In genomic region chr1:64584479-64584878, GRCh38 we compare ENCODE assay signal across 12 cellular contexts.
DNase-seq lines count a peak whose midpoint lies in the region; ATAC-seq and TF ChIP-seq lines count a peak whose summit lies in the region.
"Had no signal": no experiment of that assay in that cellular context is flagged by ENCODE, and none has a peak within 500 bp of the region (broad histone marks: within the 10 kb centered on the region; RNA-seq: fewer than 3 reads in every experiment).

No MANE protein-coding gene starts in this region.

- H4K12ac ChIP-seq in trophoblast cell (ENCODE audit: low read depth, low read length) = no peak overlapping the region

- no peak overlapping the region for H3K18ac ChIP-seq in trophoblast cell (ENCODE audit: low read length)

- peaks cover 30% of the 10 kb centered on the region for H3K4me1 ChIP-seq in cardiac muscle cell (ENCODE audit: low read depth)
- no peaks in the 10 kb centered on the region for H3K4me1 ChIP-seq in PC-9 (replicated peaks; ENCODE audit: insufficient read depth)
- no peaks in the 10 kb centered on the region for H3K4me1 ChIP-seq in esophagus squamous epithelium
- no peaks in the 10 kb centered on the region for H3K4me1 ChIP-seq in trophoblast cell (ENCODE audit: control insufficient read depth in 1 of 2, insufficient read depth in 2 of 2, low read length in 2 of 2)

- CTCF ChIA-PET in PC-9 (lab: Charles Lee) = no interaction called here

- H3K27ac ChIP-seq in cardiac muscle cell (no peak overlapping the region), PC-9 (no peak overlapping the region), esophagus squamous epithelium (no peak overlapping the region), trophoblast cell (ENCODE audit: low read depth, low read length) (no peak overlapping the region)
- H3K27ac ChIP-seq: ovary had no signal

- no peak for ATAC-seq in left ventricle myocardium superior

- H3K79me2 ChIP-seq in PC-9 (ENCODE audit: low read depth) (no peaks in the 10 kb centered on the region), trophoblast cell (ENCODE audit: control insufficient read depth, insufficient read depth, low read length, poor library complexity) (no peaks in the 10 kb centered on the region)

- H3K4ac ChIP-seq in trophoblast cell (ENCODE audit: low read depth, low read length) = no peak overlapping the region

- H3K4me3 ChIP-seq in cardiac muscle cell = no peak overlapping the region
- H3K4me3 ChIP-seq in PC-9 = no peak overlapping the region
- no peak overlapping the region for H3K4me3 ChIP-seq in esophagus squamous epithelium
- no peak overlapping the region for H3K4me3 ChIP-seq in trophoblast cell (ENCODE audit: low read depth, low read length)
- H3K4me3 ChIP-seq: ovary had no signal

- H2BK5ac ChIP-seq in trophoblast cell (ENCODE audit: low read depth, low read length, poor library complexity) = no peak overlapping the region

- 55 to 75% methylated on average over 1 of the region's 1 CpG for WGBS in esophagus squamous epithelium, 2 donors
- WGBS in trophoblast cell (ENCODE audit: extremely low coverage, insufficient coverage, insufficient read length) = no CpG with 5 or more reads among the region's 1 CpG

- H3K9me3 ChIP-seq in cardiac muscle cell (ENCODE audit: low read depth) = no peaks in the 10 kb centered on the region
- no peaks in the 10 kb centered on the region for H3K9me3 ChIP-seq in PC-9 (ENCODE audit: insufficient read depth, low read depth)
- no peaks in the 10 kb centered on the region for H3K9me3 ChIP-seq in esophagus squamous epithelium
- H3K9me3 ChIP-seq in trophoblast cell (ENCODE audit: insufficient read depth, low read depth, low read length) = no peaks in the 10 kb centered on the region
- H3K9me3 ChIP-seq: ovary had no signal

- no TSS peak for BruUV-seq in PC-9 (replicated peaks; lab: Mats Ljungman, UMichigan)

- POLR2A ChIA-PET in PC-9 (lab: Charles Lee; ENCODE audit: unreplicated experiment) = no interaction called here

- no peak overlapping the region for H3K4me3 Mint-ChIP-seq in T-helper 2 cell treated with Interferon-gamma antibody and Interleukin-4, amounts not matched to agents 5 μg/mL and 100 μg/mL, for 36 hours
- H3K4me3 Mint-ChIP-seq: activated naive CD4-positive, alpha-beta T cell treated with anti-CD3 and anti-CD28 coated beads, Interleukin-2, amount 10 ng/mL, durations not matched to agents 7 days and 5 days had no signal

- H3F3A ChIP-seq in PC-9 (ENCODE audit: insufficient read depth, low read depth) = no peaks in the 10 kb centered on the region

- no peak overlapping the region for H4K8ac ChIP-seq in trophoblast cell (ENCODE audit: low read depth, low read length)

- no peak overlapping the region for H2BK12ac ChIP-seq in trophoblast cell (ENCODE audit: low read length)

- H3K36me3 Mint-ChIP-seq in T-helper 2 cell treated with Interferon-gamma antibody and Interleukin-4, amounts not matched to agents 5 μg/mL and 100 μg/mL, for 36 hours (ENCODE audit: low read depth) = no peaks in the 10 kb centered on the region
- H3K36me3 Mint-ChIP-seq: activated naive CD4-positive, alpha-beta T cell treated with anti-CD3 and anti-CD28 coated beads, Interleukin-2, amount 10 ng/mL, durations not matched to agents 7 days and 5 days had no signal

- H3K14ac ChIP-seq in trophoblast cell (ENCODE audit: low read length) = no peak overlapping the region

- H3K27ac Mint-ChIP-seq in T-helper 2 cell treated with Interferon-gamma antibody and Interleukin-4, amounts not matched to agents 5 μg/mL and 100 μg/mL, for 36 hours = no peak overlapping the region
- H3K27ac Mint-ChIP-seq: activated naive CD4-positive, alpha-beta T cell treated with anti-CD3 and anti-CD28 coated beads, Interleukin-2, amount 10 ng/mL, durations not matched to agents 7 days and 5 days had no signal

- peaks cover 2% of the 10 kb centered on the region for H3K4me1 Mint-ChIP-seq in T-helper 2 cell treated with Interferon-gamma antibody and Interleukin-4, amounts not matched to agents 5 μg/mL and 100 μg/mL, for 36 hours (ENCODE audit: low read depth)
- H3K4me1 Mint-ChIP-seq: activated naive CD4-positive, alpha-beta T cell treated with anti-CD3 and anti-CD28 coated beads, Interleukin-2, amount 10 ng/mL, durations not matched to agents 7 days and 5 days had no signal

- no peaks in the 10 kb centered on the region for H3K27me3 Mint-ChIP-seq in T-helper 2 cell treated with Interferon-gamma antibody and Interleukin-4, amounts not matched to agents 5 μg/mL and 100 μg/mL, for 36 hours (ENCODE audit: low read depth)
- H3K27me3 Mint-ChIP-seq: activated naive CD4-positive, alpha-beta T cell treated with anti-CD3 and anti-CD28 coated beads, Interleukin-2, amount 10 ng/mL, durations not matched to agents 7 days and 5 days had no signal

- H3K9ac ChIP-seq in trophoblast cell (ENCODE audit: low read length) = no peak overlapping the region

- H3K79me1 ChIP-seq in trophoblast cell (ENCODE audit: low read length) = no peaks in the 10 kb centered on the region

- H3K27me3 ChIP-seq in cardiac muscle cell = no peaks in the 10 kb centered on the region
- H3K27me3 ChIP-seq in PC-9 (ENCODE audit: insufficient read depth, low read depth) = no peaks in the 10 kb centered on the region
- no peaks in the 10 kb centered on the region for H3K27me3 ChIP-seq in esophagus squamous epithelium
- no peaks in the 10 kb centered on the region for H3K27me3 ChIP-seq in trophoblast cell (ENCODE audit: insufficient read depth, low read length)
- H3K27me3 ChIP-seq: ovary had no signal

- H4K91ac ChIP-seq in trophoblast cell (ENCODE audit: low read depth, low read length) = no peak overlapping the region

- no peaks in the 10 kb centered on the region for H4K20me1 ChIP-seq in PC-9 (ENCODE audit: insufficient read depth)

- no peak overlapping the region for H2BK120ac ChIP-seq in trophoblast cell (ENCODE audit: insufficient read depth, low read length, poor library complexity)

- H3K23ac ChIP-seq in trophoblast cell (ENCODE audit: low read length) = no peak overlapping the region

- no peaks in the 10 kb centered on the region for H3K9me2 ChIP-seq in PC-9 (ENCODE audit: insufficient read depth)

- H2AK5ac ChIP-seq in trophoblast cell (ENCODE audit: low read length) = no peak overlapping the region

- TF ChIP-seq POLR2A in esophagus squamous epithelium (IDR thresholded peaks at IDR 0.05) = no peak

- intact Hi-C loops in left ventricle myocardium superior (cut with micrococcal nuclease) (no loop called here), PC-9 (cut with micrococcal nuclease; ENCODE audit: unreplicated experiment) (loop anchor here (5.0 to 10.0 kb wide), 2 partner anchors 77 to 320 kb away; no protein-coding TSS in a partner anchor), esophagus squamous epithelium (cut with DNase I) (no loop called here)

- peak; percentile 39 for TF ChIP-seq CTCF in cardiac muscle cell (IDR thresholded peaks at IDR 0.05; ENCODE audit: low read depth, low read length)
- TF ChIP-seq CTCF in PC-9 (conservative IDR thresholded peaks at IDR 0.05) = peak; percentile 39; the same call in 1 of the 2 replicates
- peak in 5 of 6 experiments; percentile 16 to 66 (median 46) for TF ChIP-seq CTCF in esophagus squamous epithelium (IDR thresholded peaks at IDR 0.05)

- H3K4me2 ChIP-seq in PC-9 (no peak overlapping the region), trophoblast cell (ENCODE audit: low read length) (no peak overlapping the region)

- DNase-seq in cardiac muscle cell (ENCODE audit: low read depth in 1 of 2, low spot score in 1 of 2) (no peak), left ventricle myocardium superior (no peak), PC-9 (no peak), esophagus squamous epithelium (lab: John Stamatoyannopoulos, UW) (no peak), D341Med (ENCODE audit: low spot score) (no peak), NCI-H510A treated with DMSO at 0.1 percent for 48 hours (lab: John Stamatoyannopoulos, UW) (no peak), trophoblast cell (no peak)
- DNase-seq in T-helper 2 cell treated with Interferon-gamma antibody and Interleukin-4, amounts not matched to agents 5 μg/mL and 100 μg/mL, for 36 hours (ENCODE audit: low spot score) = no peak
- DNase-seq: activated naive CD4-positive, alpha-beta T cell treated with anti-CD3 and anti-CD28 coated beads, Interleukin-2, amount 10 ng/mL, durations not matched to agents 7 days and 5 days; central memory CD4-positive, alpha-beta T cell; NCI-H345; ovary had no signal

- H2AFZ ChIP-seq in PC-9 = no peak overlapping the region
- H2AFZ ChIP-seq in trophoblast cell (ENCODE audit: insufficient read depth, low read length, poor library complexity) = no peak overlapping the region

- H3K36me3 ChIP-seq in cardiac muscle cell (no peaks in the 10 kb centered on the region), PC-9 (ENCODE audit: low read depth) (no peaks in the 10 kb centered on the region), esophagus squamous epithelium (peaks cover 0 to 5% (median 0%) of the 10 kb centered on the region in 3 donors), trophoblast cell (ENCODE audit: control insufficient read depth in 1 of 2, insufficient read depth in 2 of 2, low read length in 2 of 2) (no peaks in the 10 kb centered on the region)
- H3K36me3 ChIP-seq: ovary had no signal

- H3K9me3 Mint-ChIP-seq in T-helper 2 cell treated with Interferon-gamma antibody and Interleukin-4, amounts not matched to agents 5 μg/mL and 100 μg/mL, for 36 hours = no peaks in the 10 kb centered on the region
- H3K9me3 Mint-ChIP-seq: activated naive CD4-positive, alpha-beta T cell treated with anti-CD3 and anti-CD28 coated beads, Interleukin-2, amount 10 ng/mL, durations not matched to agents 7 days and 5 days had no signal
